27 cellular contexts compared by ENCODE assay signal in the genomic region with DNA sequence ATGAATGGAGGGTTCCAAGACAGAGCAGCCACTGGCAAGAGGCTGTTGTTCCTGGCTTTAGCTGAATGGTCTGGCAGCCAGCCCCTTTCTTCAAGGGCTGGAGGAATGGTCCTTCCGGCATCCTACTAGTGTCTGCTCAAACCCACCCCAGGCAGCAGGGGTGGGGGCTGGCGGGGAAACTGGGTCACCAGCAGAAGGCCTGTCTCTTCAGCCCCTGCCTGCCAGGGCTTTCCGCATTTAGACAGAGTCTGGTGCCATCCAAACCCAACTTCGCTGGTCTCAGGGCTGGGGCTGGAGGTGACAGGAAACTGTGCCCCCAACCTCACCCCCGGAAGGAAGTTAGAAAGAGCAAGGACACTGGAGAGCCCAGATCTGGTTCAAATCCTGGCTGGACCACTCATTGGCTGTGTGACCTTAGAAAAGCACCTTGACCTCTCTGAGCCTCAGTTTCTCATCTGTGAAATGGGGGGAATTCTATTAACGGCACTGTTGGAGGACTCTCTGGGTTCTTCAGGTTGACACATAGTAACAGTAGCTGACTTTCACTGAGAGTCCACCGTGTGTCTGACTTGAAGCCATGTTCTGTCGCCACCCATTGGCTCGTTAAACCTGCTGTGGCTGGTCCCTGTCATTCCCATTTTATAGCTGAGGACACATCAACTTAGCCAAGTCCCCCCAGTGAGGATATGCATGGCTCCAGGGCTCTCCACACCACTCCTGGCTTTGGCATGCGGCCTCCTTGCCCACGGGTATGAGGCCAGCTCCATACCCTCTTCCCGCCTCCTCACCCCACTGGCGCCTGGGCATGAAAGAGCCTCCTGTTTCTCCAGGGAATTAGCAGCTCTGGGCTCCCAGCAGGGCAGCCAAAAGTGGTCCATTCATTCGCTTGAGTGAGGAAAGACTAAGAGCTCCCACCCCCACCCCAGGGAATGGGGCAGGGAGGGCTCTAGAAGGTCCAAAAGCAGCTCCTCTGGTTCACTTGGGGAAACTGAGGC. TPM values are rescaled to one million over a fixed set of nuclear protein-coding genes. Genes with fewer than 3 reads are reported as not detected.
DNase-seq lines count a peak whose midpoint lies in the region; ATAC-seq and TF ChIP-seq lines count a peak whose summit lies in the region.
"Had no signal": no experiment of that assay in that cellular context is flagged by ENCODE, and none has a peak within 500 bp of the region (broad histone marks: within the 10 kb centered on the region; RNA-seq: fewer than 3 reads in every experiment).

No MANE protein-coding gene starts in this region.

- H3K4me3 Mint-ChIP-seq in CD4-positive, alpha-beta T cell: peak overlapping the region; percentile 58
- no peak overlapping the region for H3K4me3 Mint-ChIP-seq in activated B cell treated with CpG ODN at 0.5 μM for 24 hours
- H3K4me3 Mint-ChIP-seq in osteocyte (ENCODE audit: unreplicated experiment): peak overlapping the region; percentile 10
- no peak overlapping the region for H3K4me3 Mint-ChIP-seq in activated T-helper 2 cell treated with anti-CD3 and anti-CD28 coated beads, Interferon-gamma antibody, Interleukin-2, Interleukin-4, amounts not matched to agents 10 μg/mL and 5 μg/mL and 100 μg/mL, durations not matched to agents 14 hours and 24 hours and 36 hours (ENCODE audit: low read depth)
- H3K4me3 Mint-ChIP-seq: activated T-cell treated with anti-CD3 and anti-CD28 coated beads, Interleukin-2, amount 50 U/mL, for 4 hours; dendritic cell treated with granulocyte-macrophage colony-stimulating factor and Interleukin-4, amounts not matched to agents 40 ng/mL and 50 ng/mL, for 4 days; stimulated activated memory B cell treated with anti-CD40 and anti-IgM and Interleukin-4, amounts not matched to agents 10 μg/mL and 1 μg/mL and 100 μg/mL, for 72 hours had no signal

- no peaks in the 10 kb centered on the region for H3K9me3 ChIP-seq in CD4-positive, alpha-beta T cell (ENCODE audit: control insufficient read depth, low read length)
- H3K9me3 ChIP-seq: lower lobe of right lung, neutrophil, vagina had no signal

- peaks cover 18% of the 10 kb centered on the region for H3K27me3 Mint-ChIP-seq in CD4-positive, alpha-beta T cell
- H3K27me3 Mint-ChIP-seq in activated B cell treated with CpG ODN at 0.5 μM for 24 hours (peaks cover 5% of the 10 kb centered on the region), osteocyte (ENCODE audit: unreplicated experiment) (peaks cover 9% of the 10 kb centered on the region)
- H3K27me3 Mint-ChIP-seq in activated T-helper 2 cell treated with anti-CD3 and anti-CD28 coated beads, Interferon-gamma antibody, Interleukin-2, Interleukin-4, amounts not matched to agents 10 μg/mL and 5 μg/mL and 100 μg/mL, durations not matched to agents 14 hours and 24 hours and 36 hours (ENCODE audit: low read depth): peaks cover 2% of the 10 kb centered on the region

- intact Hi-C loops in CD4-positive, alpha-beta T cell (cut with DNase I, micrococcal nuclease): no loop called here
- intact Hi-C loops in activated B cell treated with CpG ODN at 0.5 μM for 24 hours (cut with micrococcal nuclease) (no loop called here), sciatic nerve (cut with DNase I) (no loop called here)
- intact Hi-C loops in activated T-helper 2 cell treated with anti-CD3 and anti-CD28 coated beads, Interferon-gamma antibody, Interleukin-2, Interleukin-4, amounts not matched to agents 10 μg/mL and 5 μg/mL and 100 μg/mL, durations not matched to agents 14 hours and 24 hours and 36 hours (cut with micrococcal nuclease): no loop called here

- H3K27me3 ChIP-seq in CD4-positive, alpha-beta T cell (ENCODE audit: control insufficient read depth, insufficient read depth, low read length): no peaks in the 10 kb centered on the region
- H3K27me3 ChIP-seq: vagina had no signal

- DNase-seq in CD4-positive, alpha-beta T cell: no peak
- no peak for DNase-seq in activated B cell treated with CpG ODN at 0.5 μM for 24 hours
- peak; percentile 65 for DNase-seq in globus pallidus (ENCODE audit: low spot score)
- no peak for DNase-seq in osteocyte (ENCODE audit: extremely low spot score, unreplicated experiment)
- DNase-seq in activated T-helper 2 cell treated with anti-CD3 and anti-CD28 coated beads, Interferon-gamma antibody, Interleukin-2, Interleukin-4, amounts not matched to agents 10 μg/mL and 5 μg/mL and 100 μg/mL, durations not matched to agents 14 hours and 24 hours and 36 hours (ENCODE audit: low spot score): no peak
- no peak for DNase-seq in sciatic nerve (ENCODE audit: low spot score)
- DNase-seq: activated CD4-positive, alpha-beta T cell treated with anti-CD3 and anti-CD28 coated beads for 1 hour; activated naive CD4-positive, alpha-beta T cell treated with Interleukin-2 at 50 U/mL for 16 hours; activated T-cell treated with anti-CD3 and anti-CD28 coated beads, Interleukin-2, amount 50 U/mL, for 4 hours; kidney glomerular epithelial cell; lower lobe of right lung; NCI-H1436; retina; T-cell had no signal

- H3K27ac Mint-ChIP-seq in CD4-positive, alpha-beta T cell: no peak overlapping the region
- H3K27ac Mint-ChIP-seq in activated B cell treated with CpG ODN at 0.5 μM for 24 hours: peak overlapping the region; percentile 18
- H3K27ac Mint-ChIP-seq in osteocyte (ENCODE audit: unreplicated experiment): no peak overlapping the region
- H3K27ac Mint-ChIP-seq in activated T-helper 2 cell treated with anti-CD3 and anti-CD28 coated beads, Interferon-gamma antibody, Interleukin-2, Interleukin-4, amounts not matched to agents 10 μg/mL and 5 μg/mL and 100 μg/mL, durations not matched to agents 14 hours and 24 hours and 36 hours: no peak overlapping the region
- H3K27ac Mint-ChIP-seq: dendritic cell treated with granulocyte-macrophage colony-stimulating factor and Interleukin-4, amounts not matched to agents 40 ng/mL and 50 ng/mL, for 4 days; stimulated activated memory B cell treated with anti-CD40 and anti-IgM and Interleukin-4, amounts not matched to agents 10 μg/mL and 1 μg/mL and 100 μg/mL, for 72 hours had no signal

- peaks cover 7% of the 10 kb centered on the region for H3K36me3 Mint-ChIP-seq in CD4-positive, alpha-beta T cell (ENCODE audit: low read depth)
- H3K36me3 Mint-ChIP-seq in activated B cell treated with CpG ODN at 0.5 μM for 24 hours (ENCODE audit: low read depth): peaks cover 16% of the 10 kb centered on the region
- no peaks in the 10 kb centered on the region for H3K36me3 Mint-ChIP-seq in osteocyte (ENCODE audit: unreplicated experiment)
- peaks cover 12% of the 10 kb centered on the region for H3K36me3 Mint-ChIP-seq in activated T-helper 2 cell treated with anti-CD3 and anti-CD28 coated beads, Interferon-gamma antibody, Interleukin-2, Interleukin-4, amounts not matched to agents 10 μg/mL and 5 μg/mL and 100 μg/mL, durations not matched to agents 14 hours and 24 hours and 36 hours (ENCODE audit: low read depth)
- H3K36me3 Mint-ChIP-seq: stimulated activated memory B cell treated with anti-CD40 and anti-IgM and Interleukin-4, amounts not matched to agents 10 μg/mL and 1 μg/mL and 100 μg/mL, for 72 hours; T-cell had no signal

- no peak overlapping the region for H3K27ac ChIP-seq in CD4-positive, alpha-beta T cell (ENCODE audit: low read depth, low read length)
- H3K27ac ChIP-seq: C4-2B, KMS-11, lower lobe of right lung, neutrophil, vagina had no signal

- ATAC-seq in CD4-positive, alpha-beta T cell (ENCODE audit: poor library complexity): no peak
- ATAC-seq in activated B cell treated with CpG ODN at 0.5 μM for 24 hours (ENCODE audit: low read depth) (no peak), HG02642 (IDR thresholded peaks at IDR 0.05; ENCODE audit: poor library complexity, unreplicated experiment) (no peak), GM18870 (IDR thresholded peaks at IDR 0.05; ENCODE audit: unreplicated experiment) (no peak), sciatic nerve (no peak)
- ATAC-seq: activated T-cell treated with anti-CD3 and anti-CD28 coated beads, Interleukin-2, amount 50 U/mL, for 4 hours; lower lobe of right lung; Panc1; stimulated activated memory B cell treated with anti-CD40 and anti-IgM and Interleukin-4, amounts not matched to agents 10 μg/mL and 1 μg/mL and 100 μg/mL, for 72 hours; T-cell had no signal

- TF ChIP-seq CTCF in CD4-positive, alpha-beta T cell (IDR thresholded peaks at IDR 0.05): no peak
- TF ChIP-seq CTCF in activated B cell treated with CpG ODN at 0.5 μM for 24 hours (IDR thresholded peaks at IDR 0.05): no peak
- no peak for TF ChIP-seq CTCF in osteocyte (IDR thresholded peaks at IDR 0.05)

- POLR2A ChIA-PET in CD4-positive, alpha-beta T cell (lab: Charles Lee): interaction anchor here (1.1 to 1.2 kb wide), 2 partner anchors 12 to 14 kb away, joined by 3 to 4 read pairs; partner anchors contain the start of gene BORCS8
- POLR2A ChIA-PET in activated B cell treated with CpG ODN at 0.5 μM for 24 hours (lab: Charles Lee): interaction anchor here (1.3 kb wide), 1 partner anchor 14 kb away, joined by 3 read pairs; the partner anchor contains the start of genes BORCS8 and RFXANK

- peaks cover 29% of the 10 kb centered on the region for H3K4me1 Mint-ChIP-seq in CD4-positive, alpha-beta T cell (ENCODE audit: low read depth)
- peaks cover 37% of the 10 kb centered on the region for H3K4me1 Mint-ChIP-seq in activated B cell treated with CpG ODN at 0.5 μM for 24 hours
- peaks cover 13% of the 10 kb centered on the region for H3K4me1 Mint-ChIP-seq in osteocyte (ENCODE audit: unreplicated experiment)
- peaks cover 28% of the 10 kb centered on the region for H3K4me1 Mint-ChIP-seq in activated T-helper 2 cell treated with anti-CD3 and anti-CD28 coated beads, Interferon-gamma antibody, Interleukin-2, Interleukin-4, amounts not matched to agents 10 μg/mL and 5 μg/mL and 100 μg/mL, durations not matched to agents 14 hours and 24 hours and 36 hours (ENCODE audit: low read depth)

- no peaks in the 10 kb centered on the region for H3K9me3 Mint-ChIP-seq in CD4-positive, alpha-beta T cell
- H3K9me3 Mint-ChIP-seq in activated B cell treated with CpG ODN at 0.5 μM for 24 hours (peaks cover 6% of the 10 kb centered on the region), osteocyte (ENCODE audit: unreplicated experiment) (no peaks in the 10 kb centered on the region)
- H3K9me3 Mint-ChIP-seq in activated T-helper 2 cell treated with anti-CD3 and anti-CD28 coated beads, Interferon-gamma antibody, Interleukin-2, Interleukin-4, amounts not matched to agents 10 μg/mL and 5 μg/mL and 100 μg/mL, durations not matched to agents 14 hours and 24 hours and 36 hours: no peaks in the 10 kb centered on the region
- H3K9me3 Mint-ChIP-seq: activated T-cell treated with anti-CD3 and anti-CD28 coated beads, Interleukin-2, amount 50 U/mL, for 4 hours; dendritic cell treated with granulocyte-macrophage colony-stimulating factor and Interleukin-4, amounts not matched to agents 40 ng/mL and 50 ng/mL, for 4 days; T-cell had no signal

- CTCF ChIA-PET in CD4-positive, alpha-beta T cell (lab: Charles Lee): no interaction called here
- CTCF ChIA-PET in activated B cell treated with CpG ODN at 0.5 μM for 24 hours (lab: Charles Lee): no interaction called here

RNA-seq across cellular contexts. Expression of gene NR2C2AP, which starts 2.5 kb away (rescaled TPM):
- 10 to 100 TPM; 10.5 to 11.5 TPM for total RNA-seq in CD4-positive, alpha-beta T cell
- total RNA-seq in activated B cell treated with CpG ODN at 0.5 μM for 24 hours (37.1 and 39.2 TPM in 2 replicates), osteocyte (11.6 and 11.7 TPM in 2 replicates), sciatic nerve (9.2 TPM)
- 32.5 and 37.0 TPM in 2 replicates for total RNA-seq in activated T-helper 2 cell treated with anti-CD3 and anti-CD28 coated beads, Interferon-gamma antibody, Interleukin-2, Interleukin-4, amounts not matched to agents 10 μg/mL and 5 μg/mL and 100 μg/mL, durations not matched to agents 14 hours and 24 hours and 36 hours

RNA-seq across cellular contexts. Expression of gene NCAN, which starts 6.0 kb away (rescaled TPM):
- total RNA-seq in CD4-positive, alpha-beta T cell: not detected
- not detected in 2 replicates for total RNA-seq in activated B cell treated with CpG ODN at 0.5 μM for 24 hours
- not detected in 2 replicates for total RNA-seq in osteocyte
- 0.23 TPM in 1 of 2 replicates, not detected in the other for total RNA-seq in activated T-helper 2 cell treated with anti-CD3 and anti-CD28 coated beads, Interferon-gamma antibody, Interleukin-2, Interleukin-4, amounts not matched to agents 10 μg/mL and 5 μg/mL and 100 μg/mL, durations not matched to agents 14 hours and 24 hours and 36 hours
- total RNA-seq in sciatic nerve: not detected
- total RNA-seq: activated CD8-positive, alpha-beta memory T cell treated with anti-CD3 and anti-CD28 coated beads for 36 hours; bronchial epithelial cell; HT1080; lower lobe of right lung; vagina had no signal

RNA-seq across cellular contexts. Expression of gene RFXANK, which starts 13.7 kb away (rescaled TPM):
- total RNA-seq in CD4-positive, alpha-beta T cell: 10 to 100 TPM; 36.3 to 37.2 TPM
- total RNA-seq in activated B cell treated with CpG ODN at 0.5 μM for 24 hours (95.4 and 96.9 TPM in 2 replicates), osteocyte (74.8 and 75.3 TPM in 2 replicates), sciatic nerve (58.2 TPM)
- total RNA-seq in activated T-helper 2 cell treated with anti-CD3 and anti-CD28 coated beads, Interferon-gamma antibody, Interleukin-2, Interleukin-4, amounts not matched to agents 10 μg/mL and 5 μg/mL and 100 μg/mL, durations not matched to agents 14 hours and 24 hours and 36 hours: 105 and 112 TPM in 2 replicates

RNA-seq across cellular contexts. Expression of gene BORCS8, which starts 13.8 kb away (rescaled TPM):
- 10 to 100 TPM; 12.0 to 15.0 TPM for total RNA-seq in CD4-positive, alpha-beta T cell
- total RNA-seq in activated B cell treated with CpG ODN at 0.5 μM for 24 hours: 51.8 and 52.3 TPM in 2 replicates
- 23.7 and 24.4 TPM in 2 replicates for total RNA-seq in osteocyte
- 28.8 and 33.2 TPM in 2 replicates for total RNA-seq in activated T-helper 2 cell treated with anti-CD3 and anti-CD28 coated beads, Interferon-gamma antibody, Interleukin-2, Interleukin-4, amounts not matched to agents 10 μg/mL and 5 μg/mL and 100 μg/mL, durations not matched to agents 14 hours and 24 hours and 36 hours
- 28.6 TPM for total RNA-seq in sciatic nerve

RNA-seq across cellular contexts. Expression of gene MEF2B, which starts 35.6 kb away (rescaled TPM):
- total RNA-seq in CD4-positive, alpha-beta T cell: 1 to 10 TPM; 1.9 to 3.0 TPM
- total RNA-seq in activated B cell treated with CpG ODN at 0.5 μM for 24 hours (11.7 and 15.5 TPM in 2 replicates), osteocyte (1.2 and 1.6 TPM in 2 replicates), sciatic nerve (4.7 TPM)
- 2.7 and 3.0 TPM in 2 replicates for total RNA-seq in activated T-helper 2 cell treated with anti-CD3 and anti-CD28 coated beads, Interferon-gamma antibody, Interleukin-2, Interleukin-4, amounts not matched to agents 10 μg/mL and 5 μg/mL and 100 μg/mL, durations not matched to agents 14 hours and 24 hours and 36 hours
- total RNA-seq: HT1080, temporal lobe, vagina had no signal

Comparison
In these comparisons a context has a peak if more than half of its experiments do, and no peak if none do; other contexts are left out.
1. H3K4me3 Mint-ChIP-seq: peak in CD4-positive, alpha-beta T cell (single experiment) and osteocyte (single experiment); none in activated B cell treated with CpG ODN at 0.5 μM for 24 hours (single experiment) and activated T-helper 2 cell treated with anti-CD3 and anti-CD28 coated beads, Interferon-gamma antibody, Interleukin-2, Interleukin-4, amounts not matched to agents 10 μg/mL and 5 μg/mL and 100 μg/mL, durations not matched to agents 14 hours and 24 hours and 36 hours (single experiment).